In genomic region chr7:3234051-3234450, GRCh38 we compare ENCODE assay signal across 20 cellular contexts.
DNase-seq lines count a peak whose midpoint lies in the region; ATAC-seq and TF ChIP-seq lines count a peak whose summit lies in the region.
"Had no signal": no experiment of that assay in that cellular context is flagged by ENCODE, and none has a peak within 500 bp of the region (broad histone marks: within the 10 kb centered on the region; RNA-seq: fewer than 3 reads in every experiment).

No MANE protein-coding gene starts in this region.

- peak; percentile 9 for DNase-seq in activated CD8-positive, alpha-beta memory T cell treated with anti-CD3 and anti-CD28 coated beads, Interleukin-2, amount 10 ng/mL, durations not matched to agents 7 days and 5 days
- no peak for DNase-seq in activated CD8-positive, alpha-beta memory T cell treated with anti-CD3 and anti-CD28 coated beads, Interleukin-2, amount 50 U/mL, for 4 hours
- DNase-seq in osteocyte (ENCODE audit: extremely low spot score, unreplicated experiment) (peak; percentile 63), tibial artery (no peak), NCI-H2107 (lab: John Stamatoyannopoulos, UW) (no peak), NCI-H524 treated with DMSO at 0.1 percent for 48 hours (lab: John Stamatoyannopoulos, UW) (no peak), NCI-H1105 (lab: John Stamatoyannopoulos, UW) (no peak)
- no peak for DNase-seq in T-helper 2 cell treated with Interferon-gamma antibody and Interleukin-4, amounts not matched to agents 5 μg/mL and 100 μg/mL, for 36 hours (ENCODE audit: low spot score)
- DNase-seq: BE2C; CD4-positive, alpha-beta T cell; CD8-positive, alpha-beta memory T cell; DMS53; DMS79 treated with DMSO at 0.1 percent for 48 hours; GF-D8; H9 had no signal

- peaks cover 4% of the 10 kb centered on the region for H3K36me3 Mint-ChIP-seq in activated CD8-positive, alpha-beta memory T cell treated with anti-CD3 and anti-CD28 coated beads, Interleukin-2, amount 10 ng/mL, durations not matched to agents 7 days and 5 days
- H3K36me3 Mint-ChIP-seq in osteocyte (ENCODE audit: unreplicated experiment): no peaks in the 10 kb centered on the region
- no peaks in the 10 kb centered on the region for H3K36me3 Mint-ChIP-seq in T-helper 2 cell treated with Interferon-gamma antibody and Interleukin-4, amounts not matched to agents 5 μg/mL and 100 μg/mL, for 36 hours (ENCODE audit: low read depth)
- H3K36me3 Mint-ChIP-seq: CD14-positive monocyte had no signal

- H3K27ac ChIP-seq in tibial artery: peak overlapping the region; percentile 65 to 66
- H3K27ac ChIP-seq: 22Rv1; BLaER1 treated with 17β-estradiol and CSF1 and Interleukin-3, amounts not matched to agents 10 nM and 100 nM had no signal

- H3K36me3 ChIP-seq in tibial artery: no peaks in the 10 kb centered on the region
- H3K36me3 ChIP-seq: BE2C; BLaER1 treated with 17β-estradiol and CSF1 and Interleukin-3, amounts not matched to agents 10 nM and 100 nM had no signal

- H3K4me3 Mint-ChIP-seq in activated CD8-positive, alpha-beta memory T cell treated with anti-CD3 and anti-CD28 coated beads, Interleukin-2, amount 10 ng/mL, durations not matched to agents 7 days and 5 days: no peak overlapping the region
- H3K4me3 Mint-ChIP-seq in osteocyte (ENCODE audit: unreplicated experiment): no peak overlapping the region
- no peak overlapping the region for H3K4me3 Mint-ChIP-seq in T-helper 2 cell treated with Interferon-gamma antibody and Interleukin-4, amounts not matched to agents 5 μg/mL and 100 μg/mL, for 36 hours
- H3K4me3 Mint-ChIP-seq: CD14-positive monocyte; CD4-positive, alpha-beta T cell; CD8-positive, alpha-beta memory T cell; GM23338; H9 had no signal

- H3K9me3 ChIP-seq in tibial artery: peaks cover 0 to 8% (median 3%) of the 10 kb centered on the region in 3 donors
- H3K9me3 ChIP-seq: BE2C had no signal

- H3K4me3 ChIP-seq in tibial artery: no peak overlapping the region
- H3K4me3 ChIP-seq: BLaER1 treated with 17β-estradiol and CSF1 and Interleukin-3, amounts not matched to agents 10 nM and 100 nM; GM23338 had no signal

- CTCF ChIA-PET in activated CD8-positive, alpha-beta memory T cell treated with anti-CD3 and anti-CD28 coated beads, Interleukin-2, amount 10 ng/mL, durations not matched to agents 7 days and 5 days (lab: Charles Lee): no interaction called here

- no peaks in the 10 kb centered on the region for H3K27me3 ChIP-seq in tibial artery
- H3K27me3 ChIP-seq: BE2C; BLaER1 treated with 17β-estradiol and CSF1 and Interleukin-3, amounts not matched to agents 10 nM and 100 nM had no signal

- H3K4me1 ChIP-seq in tibial artery: peaks cover 0 to 31% (median 21%) of the 10 kb centered on the region in 4 donors
- H3K4me1 ChIP-seq: BE2C; BLaER1 treated with 17β-estradiol and CSF1 and Interleukin-3, amounts not matched to agents 10 nM and 100 nM had no signal

- H3K4me1 Mint-ChIP-seq in activated CD8-positive, alpha-beta memory T cell treated with anti-CD3 and anti-CD28 coated beads, Interleukin-2, amount 10 ng/mL, durations not matched to agents 7 days and 5 days: no peaks in the 10 kb centered on the region
- peaks cover 12% of the 10 kb centered on the region for H3K4me1 Mint-ChIP-seq in osteocyte (ENCODE audit: unreplicated experiment)
- no peaks in the 10 kb centered on the region for H3K4me1 Mint-ChIP-seq in T-helper 2 cell treated with Interferon-gamma antibody and Interleukin-4, amounts not matched to agents 5 μg/mL and 100 μg/mL, for 36 hours (ENCODE audit: low read depth)
- H3K4me1 Mint-ChIP-seq: CD14-positive monocyte, GM23338 had no signal

- no peak overlapping the region for H3K27ac Mint-ChIP-seq in activated CD8-positive, alpha-beta memory T cell treated with anti-CD3 and anti-CD28 coated beads, Interleukin-2, amount 10 ng/mL, durations not matched to agents 7 days and 5 days
- no peak overlapping the region for H3K27ac Mint-ChIP-seq in osteocyte (ENCODE audit: unreplicated experiment)
- no peak overlapping the region for H3K27ac Mint-ChIP-seq in T-helper 2 cell treated with Interferon-gamma antibody and Interleukin-4, amounts not matched to agents 5 μg/mL and 100 μg/mL, for 36 hours
- H3K27ac Mint-ChIP-seq: CD4-positive, alpha-beta T cell; CD8-positive, alpha-beta memory T cell; GM23338; H9 had no signal

- H3K27me3 Mint-ChIP-seq in activated CD8-positive, alpha-beta memory T cell treated with anti-CD3 and anti-CD28 coated beads, Interleukin-2, amount 10 ng/mL, durations not matched to agents 7 days and 5 days: peaks cover 14% of the 10 kb centered on the region
- peaks cover 24% of the 10 kb centered on the region for H3K27me3 Mint-ChIP-seq in osteocyte (ENCODE audit: unreplicated experiment)
- H3K27me3 Mint-ChIP-seq in T-helper 2 cell treated with Interferon-gamma antibody and Interleukin-4, amounts not matched to agents 5 μg/mL and 100 μg/mL, for 36 hours (ENCODE audit: low read depth): peaks cover 4% of the 10 kb centered on the region
- H3K27me3 Mint-ChIP-seq: CD4-positive, alpha-beta T cell had no signal

- no peak for ATAC-seq in activated CD8-positive, alpha-beta memory T cell treated with anti-CD3 and anti-CD28 coated beads, Interleukin-2, amount 10 ng/mL, durations not matched to agents 7 days and 5 days
- ATAC-seq: GM23338, HCT116 had no signal

- intact Hi-C loops in tibial artery (cut with DNase I; ENCODE audit: low total_unique reads): no loop called here

- peaks cover 7% of the 10 kb centered on the region for H3K9me3 Mint-ChIP-seq in activated CD8-positive, alpha-beta memory T cell treated with anti-CD3 and anti-CD28 coated beads, Interleukin-2, amount 10 ng/mL, durations not matched to agents 7 days and 5 days (ENCODE audit: low read depth)
- H3K9me3 Mint-ChIP-seq in osteocyte (ENCODE audit: unreplicated experiment): peaks cover 10% of the 10 kb centered on the region
- peaks cover 14% of the 10 kb centered on the region for H3K9me3 Mint-ChIP-seq in T-helper 2 cell treated with Interferon-gamma antibody and Interleukin-4, amounts not matched to agents 5 μg/mL and 100 μg/mL, for 36 hours

- TF ChIP-seq CTCF in osteocyte (IDR thresholded peaks at IDR 0.05) (no peak), tibial artery (IDR thresholded peaks at IDR 0.05) (no peak)

Comparison
In these comparisons a context has a peak if more than half of its experiments do, and no peak if none do; other contexts are left out.
1. DNase-seq: peak in activated CD8-positive, alpha-beta memory T cell treated with anti-CD3 and anti-CD28 coated beads, Interleukin-2, amount 10 ng/mL, durations not matched to agents 7 days and 5 days (single experiment) and osteocyte (single experiment); none in activated CD8-positive, alpha-beta memory T cell treated with anti-CD3 and anti-CD28 coated beads, Interleukin-2, amount 50 U/mL, for 4 hours (single experiment), tibial artery (0 of 2), T-helper 2 cell treated with Interferon-gamma antibody and Interleukin-4, amounts not matched to agents 5 μg/mL and 100 μg/mL, for 36 hours (single experiment), NCI-H2107 (single experiment), NCI-H524 treated with DMSO at 0.1 percent for 48 hours (single experiment) and NCI-H1105 (single experiment).